ENCODE assay signal across 9 cellular contexts in genomic region chr9:99113418-99114048, GRCh38. TPM values are rescaled to one million over a fixed set of nuclear protein-coding genes. Genes with fewer than 3 reads are reported as not detected.
A peak's percentile ranks its signal among the peaks of the same experiment; 100 is the strongest.
DNase-seq lines count a peak whose midpoint lies in the region; ATAC-seq, FAIRE-seq and TF ChIP-seq lines count a peak whose summit lies in the region.
"Had no signal": no experiment of that assay in that cellular context is flagged by ENCODE, and none has a peak within 500 bp of the region (broad histone marks: within the 10 kb centered on the region; RNA-seq: fewer than 3 reads in every experiment).

No MANE protein-coding gene starts in this region.

- H3K36me3 Mint-ChIP-seq in CD8-positive, alpha-beta memory T cell = peaks cover 0 to 4% (median 2%) of the 10 kb centered on the region in 3 donors
- peaks cover 2% of the 10 kb centered on the region for H3K36me3 Mint-ChIP-seq in IgD-negative memory B cell
- H3K36me3 Mint-ChIP-seq in astrocyte (ENCODE audit: low read depth, unreplicated experiment) = peaks cover 4% of the 10 kb centered on the region

- no peak for TF ChIP-seq EP300 in SK-N-SH (IDR thresholded peaks at IDR 0.05; ENCODE audit: borderline replicate concordance in 1 of 2, low read depth in 1 of 2, low read length in 1 of 2)

- peak overlapping the region; percentile 20 to 95 (median 86) for H3K27ac Mint-ChIP-seq in CD8-positive, alpha-beta memory T cell
- H3K27ac Mint-ChIP-seq in IgD-negative memory B cell = peak overlapping the region; percentile 30 to 84 (median 74)
- H3K27ac Mint-ChIP-seq in astrocyte (ENCODE audit: unreplicated experiment) = no peak overlapping the region

- H3K4me1 Mint-ChIP-seq in CD8-positive, alpha-beta memory T cell = peaks cover 89 to 95% (median 93%) of the 10 kb centered on the region in 3 donors
- H3K4me1 Mint-ChIP-seq in IgD-negative memory B cell (peaks cover 41 to 64% (median 42%) of the 10 kb centered on the region in 3 donors), astrocyte (ENCODE audit: low read depth, unreplicated experiment) (peaks cover 56% of the 10 kb centered on the region)

- WGBS in psoas muscle, 3 donors = 55 to 77% (median 66%) methylated on average over 2 of the region's 2 CpGs
- WGBS in SK-N-SH (ENCODE audit: low lambda C conversion rate) = 77% methylated on average over 2 of the region's 2 CpGs

- no peaks in the 10 kb centered on the region for H3K9me3 Mint-ChIP-seq in CD8-positive, alpha-beta memory T cell
- no peaks in the 10 kb centered on the region for H3K9me3 Mint-ChIP-seq in IgD-negative memory B cell
- H3K9me3 Mint-ChIP-seq in astrocyte (ENCODE audit: unreplicated experiment) = no peaks in the 10 kb centered on the region

- H3K9me2 ChIP-seq in SK-N-SH = no peaks in the 10 kb centered on the region

- FAIRE-seq in astrocyte (lab: Jason Lieb, UNC) = no peak

- no peak overlapping the region for H3K27ac ChIP-seq in CD8-positive, alpha-beta memory T cell (ENCODE audit: low read depth, low read length)
- no peak overlapping the region for H3K27ac ChIP-seq in astrocyte (ENCODE audit: low read depth, low read length)
- H3K27ac ChIP-seq in psoas muscle = peak overlapping the region; percentile 27
- H3K27ac ChIP-seq in SK-N-SH (ENCODE audit: low read depth in 2 of 2, low read length in 1 of 2) = no peak overlapping the region; a peak in 1 of 4 replicates

- H3K27me3 ChIP-seq in CD8-positive, alpha-beta memory T cell (ENCODE audit: insufficient read depth, low read length, poor library complexity, severe bottlenecking) = no peaks in the 10 kb centered on the region
- H3K27me3 ChIP-seq in astrocyte (ENCODE audit: insufficient read depth, low read length) = no peaks in the 10 kb centered on the region
- H3K27me3 ChIP-seq in psoas muscle (ENCODE audit: insufficient read depth in 3 of 3, low read length in 2 of 3) = no peaks in the 10 kb centered on the region
- no peaks in the 10 kb centered on the region for H3K27me3 ChIP-seq in SK-N-SH (ENCODE audit: insufficient read depth)

- H3K9ac ChIP-seq in astrocyte (ENCODE audit: low read length) = no peak overlapping the region
- no peak overlapping the region for H3K9ac ChIP-seq in SK-N-SH

- H3K4me3 ChIP-seq in CD8-positive, alpha-beta memory T cell (ENCODE audit: low read length) = peak overlapping the region; percentile 35
- H3K4me3 ChIP-seq in astrocyte (ENCODE audit: insufficient read depth, low read depth, low read length) (no peak overlapping the region), psoas muscle (no peak overlapping the region), SK-N-SH (ENCODE audit: low read depth in 2 of 2, low read length in 1 of 2) (no peak overlapping the region)

- no peaks in the 10 kb centered on the region for H3K27me3 Mint-ChIP-seq in CD8-positive, alpha-beta memory T cell
- H3K27me3 Mint-ChIP-seq in IgD-negative memory B cell = no peaks in the 10 kb centered on the region
- H3K27me3 Mint-ChIP-seq in astrocyte (ENCODE audit: low read depth, unreplicated experiment) = no peaks in the 10 kb centered on the region

- H3K79me2 ChIP-seq in astrocyte (ENCODE audit: insufficient read depth, low read length) (peaks cover 96% of the 10 kb centered on the region), SK-N-SH (ENCODE audit: insufficient read depth) (peaks cover 97% of the 10 kb centered on the region)

- ATAC-seq in psoas muscle = no peak
- ATAC-seq: left colon had no signal

- intact Hi-C loops in psoas muscle (cut with DNase I) = no loop called here

- peaks cover 90% of the 10 kb centered on the region for H3K4me1 ChIP-seq in CD8-positive, alpha-beta memory T cell (ENCODE audit: insufficient read depth, low read length)
- H3K4me1 ChIP-seq in astrocyte (ENCODE audit: insufficient read depth, low read length) = no peaks in the 10 kb centered on the region
- H3K4me1 ChIP-seq in psoas muscle = peaks cover 76% of the 10 kb centered on the region
- peaks cover 0 to 2% of the 10 kb centered on the region in 2 experiments; a peak in 2 of 4 replicates for H3K4me1 ChIP-seq in SK-N-SH (ENCODE audit: control insufficient read depth in 1 of 2, insufficient read depth in 2 of 2, low read depth in 1 of 2, low read length in 1 of 2)

- H3K4me2 ChIP-seq in astrocyte (ENCODE audit: low read length) (peak overlapping the region; percentile 13), SK-N-SH (no peak overlapping the region)

- peak overlapping the region; percentile 29 to 81 (median 69) for H3K4me3 Mint-ChIP-seq in CD8-positive, alpha-beta memory T cell
- H3K4me3 Mint-ChIP-seq in IgD-negative memory B cell (peak overlapping the region in 3 of 4 donors; percentile 5 to 62 (median 49)), astrocyte (ENCODE audit: unreplicated experiment) (peak overlapping the region; percentile 6)

- peaks cover 10% of the 10 kb centered on the region for H3F3A ChIP-seq in SK-N-SH (replicated peaks; ENCODE audit: insufficient read depth)

- TF ChIP-seq CTCF in astrocyte (IDR thresholded peaks at IDR 0.05; ENCODE audit: insufficient read depth, low read depth, low read length) (no peak), psoas muscle (IDR thresholded peaks at IDR 0.05) (no peak), SK-N-SH (IDR thresholded peaks at IDR 0.05) (no peak)

- H3K36me3 ChIP-seq in CD8-positive, alpha-beta memory T cell (ENCODE audit: insufficient read depth, low read length) = no peaks in the 10 kb centered on the region
- H3K36me3 ChIP-seq in astrocyte (ENCODE audit: insufficient read depth, low read length) (no peaks in the 10 kb centered on the region), psoas muscle (ENCODE audit: insufficient read depth in 1 of 2, low read depth in 1 of 2) (no peaks in the 10 kb centered on the region), SK-N-SH (replicated peaks in 1 of 2; ENCODE audit: control insufficient read depth in 1 of 2, insufficient read depth in 2 of 2, low read length in 1 of 2) (no peaks in the 10 kb centered on the region)

- H3K9me3 ChIP-seq in CD8-positive, alpha-beta memory T cell (ENCODE audit: low read length) = no peaks in the 10 kb centered on the region
- H3K9me3 ChIP-seq in astrocyte (ENCODE audit: insufficient read depth, low read depth, low read length) (no peaks in the 10 kb centered on the region), psoas muscle (no peaks in the 10 kb centered on the region), SK-N-SH (no peaks in the 10 kb centered on the region)

- POLR2A ChIA-PET in CD8-positive, alpha-beta memory T cell (lab: Charles Lee) = interaction anchor here (0.6 to 2.9 kb wide), 3 partner anchors 9 to 55 kb away, joined by 3 to 14 read pairs (median 6); partner anchors contain the start of gene TGFBR1
- POLR2A ChIA-PET in SK-N-SH (lab: Yijun Ruan, JAX) = no interaction called here

- CTCF ChIA-PET in CD8-positive, alpha-beta memory T cell (lab: Charles Lee) = interaction anchor here (0.7 to 2.5 kb wide), 5 partner anchors 9 to 138 kb away, joined by 3 to 14 read pairs (median 3); partner anchors contain the start of gene TGFBR1
- CTCF ChIA-PET in SK-N-SH (lab: Yijun Ruan, JAX) = interaction anchor here (0.8 to 1.5 kb wide), 2 partner anchors 10 to 34 kb away, joined by 4 to 6 read pairs; no protein-coding TSS in a partner anchor

- TF ChIP-seq RAD21 in SK-N-SH (IDR thresholded peaks at IDR 0.05; ENCODE audit: low read length) = no peak

- no peak for DNase-seq in CD8-positive, alpha-beta memory T cell
- DNase-seq in astrocyte (ENCODE audit: low read depth) = no peak
- no peak for DNase-seq in psoas muscle
- no peak for DNase-seq in iPS-NIHi11 (ENCODE audit: low spot score)
- no peak for DNase-seq in NCI-H345 treated with DMSO at 0.1 percent for 48 hours (lab: John Stamatoyannopoulos, UW; ENCODE audit: unreplicated experiment)
- no peak for DNase-seq in SK-N-SH
- DNase-seq: left colon, MV-4-11 had no signal

- H2AFZ ChIP-seq in astrocyte (ENCODE audit: low read depth, low read length) (no peak overlapping the region), SK-N-SH (ENCODE audit: low read depth) (no peak overlapping the region)

- H4K20me1 ChIP-seq in astrocyte (ENCODE audit: insufficient read depth, low read length) = peaks cover 83% of the 10 kb centered on the region
- H4K20me1 ChIP-seq in SK-N-SH (ENCODE audit: insufficient read depth) = peaks cover 76% of the 10 kb centered on the region

TF ChIP-seq in SK-N-SH, 30 proteins besides CTCF, POLR2A, EP300 and RAD21 (continues in another document):
- TF ChIP-seq POLR2AphosphoS5 (IDR thresholded peaks at IDR 0.05; ENCODE audit: low read depth, low read length) (no peak), ELF1 (IDR thresholded peaks at IDR 0.05) (no peak), NRF1 (IDR thresholded peaks at IDR 0.05; ENCODE audit: low read depth, low read length) (no peak), TAF1 (IDR thresholded peaks at IDR 0.05; ENCODE audit: borderline replicate concordance, low read depth, low read length) (no peak), FOSL2 (IDR thresholded peaks at IDR 0.05; ENCODE audit: borderline replicate concordance, low read depth) (no peak), MAX (IDR thresholded peaks at IDR 0.05; ENCODE audit: low read depth) (no peak), ZBTB33 (IDR thresholded peaks at IDR 0.05; ENCODE audit: borderline replicate concordance, low read depth) (no peak)

RNA-seq across cellular contexts. Expression of gene TGFBR1, which starts 8.6 kb away (rescaled TPM):
- 10 to 100 TPM; 36.6 to 41.9 TPM for total RNA-seq in CD8-positive, alpha-beta memory T cell
- 34.4 TPM for polyA plus RNA-seq in CD8-positive, alpha-beta memory T cell
- 9.2 TPM for polyA plus RNA-seq in IgD-negative memory B cell
- 203 and 213 TPM in 2 replicates for total RNA-seq in astrocyte
- 10 to 100 TPM; 18.3 to 25.7 (median 20.6) TPM for total RNA-seq in psoas muscle
- 1 to 10 TPM; 5.3 to 7.8 (median 5.4) TPM for polyA plus RNA-seq in psoas muscle
- 15.3 and 28.7 TPM in 2 replicates for polyA plus RNA-seq in SK-N-SH (2012; rRNA removed)
- 15.7 and 16.6 TPM in 2 replicates for polyA plus RNA-seq in SK-N-SH (2012; cell fraction: cytosol; rRNA removed)
- 5.2 and 11.8 TPM in 2 replicates for polyA plus RNA-seq in SK-N-SH (2012; cell fraction: nucleus; rRNA removed)

Comparison
In these comparisons a context has a peak if more than half of its experiments do, and no peak if none do; other contexts are left out.
1. H3K4me3 Mint-ChIP-seq: peak in every context shown above with its lines; median percentile 69 in CD8-positive, alpha-beta memory T cell; 49 in IgD-negative memory B cell; 6 in astrocyte.